Comparison of ENCODE assay signal across 8 cellular contexts in the genomic region with DNA sequence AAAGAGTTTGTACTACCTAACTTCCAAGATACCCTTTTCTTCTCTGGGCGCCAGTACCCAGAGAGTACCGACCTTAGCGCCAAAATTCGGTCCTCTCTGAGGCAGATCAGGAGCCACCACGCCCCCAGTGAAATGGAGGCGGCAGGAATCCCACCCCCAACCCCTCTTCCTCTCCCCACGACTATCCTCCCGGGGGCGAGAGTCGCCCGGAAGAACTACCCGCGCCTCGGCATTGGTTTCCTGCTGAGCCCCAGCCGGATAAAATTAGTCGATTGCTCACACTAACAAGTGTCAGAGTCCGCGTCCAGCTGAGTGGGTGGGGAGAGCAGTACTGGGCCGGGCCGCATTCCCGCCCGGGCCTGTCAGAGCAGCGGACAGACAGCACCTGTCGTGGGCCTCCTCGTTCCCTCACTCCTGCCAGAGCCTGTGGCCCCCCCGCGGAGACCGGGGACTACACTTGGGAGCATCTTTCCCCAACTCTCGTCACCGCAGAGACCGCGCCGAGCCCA.
DNase-seq lines count a peak whose midpoint lies in the region; ATAC-seq and TF ChIP-seq lines count a peak whose summit lies in the region.

No MANE protein-coding gene starts in this region.

- H3K36me3 ChIP-seq in BLaER1 = peaks cover 19% of the 10 kb centered on the region; the same call in 1 of the 2 replicates
- H3K36me3 ChIP-seq in subcutaneous abdominal adipose tissue (ENCODE audit: control insufficient read depth in 5 of 5, insufficient read depth in 5 of 5, low read length in 5 of 5) = peaks cover 0 to 9% (median 0%) of the 10 kb centered on the region in 5 donors

- CTCF ChIA-PET in activated CD8-positive, alpha-beta T cell treated with anti-CD3 and anti-CD28 coated beads for 36 hours (lab: Charles Lee) = interaction anchor here (1.0 to 2.5 kb wide), 3 partner anchors 10 to 212 kb away, joined by 3 to 12 read pairs (median 3); no protein-coding TSS in a partner anchor

- H3K27me3 ChIP-seq in BLaER1 (peaks cover 98% of the 10 kb centered on the region), mononuclear cell (ENCODE audit: insufficient read depth, low read length) (no peaks in the 10 kb centered on the region), subcutaneous abdominal adipose tissue (ENCODE audit: control insufficient read depth in 5 of 5, insufficient read depth in 4 of 5, low read length in 5 of 5) (peaks cover 0 to 26% (median 3%) of the 10 kb centered on the region in 5 donors)

- H3K4me3 ChIP-seq in BLaER1 (peak overlapping the region; percentile 67), mononuclear cell (ENCODE audit: low read length) (peak overlapping the region; percentile 41), subcutaneous abdominal adipose tissue (ENCODE audit: low read depth in 1 of 5, low read length in 5 of 5) (peak overlapping the region; percentile 48 to 67 (median 60))

- H3K27ac Mint-ChIP-seq in activated CD8-positive, alpha-beta T cell treated with anti-CD3 and anti-CD28 coated beads for 36 hours = peak overlapping the region; percentile 78
- H3K27ac Mint-ChIP-seq in endothelial cell (ENCODE audit: unreplicated experiment) = peak overlapping the region; percentile 72

- DNase-seq in GM19240 (ENCODE audit: insufficient read length, low spot score) (peak; percentile 7), M059J (ENCODE audit: low read depth) (peak; percentile 85), endothelial cell (ENCODE audit: low spot score) (peak; percentile 30), SKM-1 (lab: John Stamatoyannopoulos, UW; ENCODE audit: unreplicated experiment) (no peak)
- DNase-seq in activated CD8-positive, alpha-beta T cell treated with anti-CD3 and anti-CD28 coated beads for 36 hours = peak; percentile 66

- H3K27ac ChIP-seq in BLaER1 (peak overlapping the region; percentile 87), subcutaneous abdominal adipose tissue (ENCODE audit: low read depth, low read length) (peak overlapping the region; percentile 73)

- POLR2A ChIA-PET in activated CD8-positive, alpha-beta T cell treated with anti-CD3 and anti-CD28 coated beads for 36 hours (lab: Charles Lee) = no interaction called here

- intact Hi-C loops in activated CD8-positive, alpha-beta T cell treated with anti-CD3 and anti-CD28 coated beads for 36 hours (cut with micrococcal nuclease) = no loop called here

- H3K4me1 ChIP-seq in BLaER1 (peaks cover 24% of the 10 kb centered on the region), mononuclear cell (ENCODE audit: insufficient read depth, low read length) (peaks cover 12% of the 10 kb centered on the region), subcutaneous abdominal adipose tissue (ENCODE audit: control insufficient read depth in 5 of 5, insufficient read depth in 5 of 5, low read length in 5 of 5) (peaks cover 0 to 25% (median 12%) of the 10 kb centered on the region in 5 donors)

- no peaks in the 10 kb centered on the region; the same call in 1 of the 2 replicates for H4K20me1 ChIP-seq in BLaER1

- peak overlapping the region; percentile 78 for H3K9ac ChIP-seq in BLaER1
- H3K9ac ChIP-seq in subcutaneous abdominal adipose tissue (ENCODE audit: low read length in 5 of 5) = peak overlapping the region in 4 of 5 donors; percentile 38 to 70 (median 54)

- peak overlapping the region; percentile 82 for H3K4me2 ChIP-seq in BLaER1

- 0 out of 2 replicates have a peak, but pooled peaks cover 4% of the 10 kb centered on the region for H3K9me3 ChIP-seq in BLaER1
- H3K9me3 ChIP-seq in mononuclear cell (ENCODE audit: low read depth, low read length) = no peaks in the 10 kb centered on the region
- no peaks in the 10 kb centered on the region for H3K9me3 ChIP-seq in subcutaneous abdominal adipose tissue (ENCODE audit: control insufficient read depth in 5 of 5, low read length in 5 of 5)

- no peaks in the 10 kb centered on the region for H3K36me3 Mint-ChIP-seq in activated CD8-positive, alpha-beta T cell treated with anti-CD3 and anti-CD28 coated beads for 36 hours (ENCODE audit: low read depth)
- peaks cover 7% of the 10 kb centered on the region for H3K36me3 Mint-ChIP-seq in endothelial cell (ENCODE audit: low read depth, unreplicated experiment)

- H3K27me3 Mint-ChIP-seq in activated CD8-positive, alpha-beta T cell treated with anti-CD3 and anti-CD28 coated beads for 36 hours = no peaks in the 10 kb centered on the region
- H3K27me3 Mint-ChIP-seq in endothelial cell (ENCODE audit: unreplicated experiment) = no peaks in the 10 kb centered on the region

- no peak for TF ChIP-seq CTCF in activated CD8-positive, alpha-beta T cell treated with anti-CD3 and anti-CD28 coated beads for 36 hours (IDR thresholded peaks at IDR 0.05)
- TF ChIP-seq CTCF in endothelial cell (IDR thresholded peaks at IDR 0.05; ENCODE audit: unreplicated experiment) = no peak

- H3K4me1 Mint-ChIP-seq in activated CD8-positive, alpha-beta T cell treated with anti-CD3 and anti-CD28 coated beads for 36 hours (ENCODE audit: low read depth) = peaks cover 21% of the 10 kb centered on the region
- H3K4me1 Mint-ChIP-seq in endothelial cell (ENCODE audit: unreplicated experiment) = peaks cover 5% of the 10 kb centered on the region

- peak; percentile 58 for ATAC-seq in activated CD8-positive, alpha-beta T cell treated with anti-CD3 and anti-CD28 coated beads for 36 hours

- no peaks in the 10 kb centered on the region for H3K9me3 Mint-ChIP-seq in activated CD8-positive, alpha-beta T cell treated with anti-CD3 and anti-CD28 coated beads for 36 hours
- H3K9me3 Mint-ChIP-seq in endothelial cell (ENCODE audit: unreplicated experiment) = no peaks in the 10 kb centered on the region

- peak overlapping the region; percentile 69 for H3K4me3 Mint-ChIP-seq in activated CD8-positive, alpha-beta T cell treated with anti-CD3 and anti-CD28 coated beads for 36 hours
- H3K4me3 Mint-ChIP-seq in endothelial cell (ENCODE audit: unreplicated experiment) = peak overlapping the region; percentile 76
